Comparison of ENCODE assay signal across 21 cellular contexts in genomic region chr19:45172611-45173208, GRCh38. TPM values are rescaled to one million over a fixed set of nuclear protein-coding genes. Genes with fewer than 3 reads are reported as not detected.
A peak's percentile ranks its signal among the peaks of the same experiment; 100 is the strongest.
DNase-seq lines count a peak whose midpoint lies in the region; ATAC-seq and TF ChIP-seq lines count a peak whose summit lies in the region.
"Had no signal": no experiment of that assay in that cellular context is flagged by ENCODE, and none has a peak within 500 bp of the region (broad histone marks: within the 10 kb centered on the region; RNA-seq: fewer than 3 reads in every experiment).

No MANE protein-coding gene starts in this region.

- H3K4me1 ChIP-seq in heart right ventricle (peaks cover 0 to 49% (median 15%) of the 10 kb centered on the region in 9 donors), thymus (ENCODE audit: control insufficient read depth, insufficient read depth, low read length) (peaks cover 22% of the 10 kb centered on the region)

- TF ChIP-seq CTCF in heart right ventricle (IDR thresholded peaks at IDR 0.05), result no peak
- no peak for TF ChIP-seq CTCF in fibroblast of villous mesenchyme (IDR thresholded peaks at IDR 0.05; ENCODE audit: insufficient read depth, low read depth, low read length)

- peak overlapping the region; percentile 96 for H3K27ac Mint-ChIP-seq in activated CD4-positive, alpha-beta memory T cell treated with anti-CD3 and anti-CD28 coated beads for 36 hours

- DNase-seq in heart right ventricle (no peak), cardiac septum (ENCODE audit: low spot score) (no peak), fibroblast of villous mesenchyme (ENCODE audit: low read depth) (peak; percentile 56), ecto neural progenitor cell (ENCODE audit: low spot score) (no peak), RKO (ENCODE audit: low spot score) (no peak)
- DNase-seq in activated CD4-positive, alpha-beta memory T cell treated with anti-CD3 and anti-CD28 coated beads for 36 hours, result no peak
- DNase-seq: activated CD8-positive, alpha-beta memory T cell treated with anti-CD3 and anti-CD28 coated beads, Interleukin-2, amount 50 U/mL, for 48 hours; anterior cingulate cortex; MM.1S; NCI-H1930; NCI-H526; nucleus accumbens; stomach; SW 1271 had no signal

- H3K36me3 Mint-ChIP-seq in activated CD4-positive, alpha-beta memory T cell treated with anti-CD3 and anti-CD28 coated beads for 36 hours, result no peaks in the 10 kb centered on the region

- no peak overlapping the region for H3K4me3 Mint-ChIP-seq in activated CD4-positive, alpha-beta memory T cell treated with anti-CD3 and anti-CD28 coated beads for 36 hours

- no peaks in the 10 kb centered on the region for H3K27me3 Mint-ChIP-seq in activated CD4-positive, alpha-beta memory T cell treated with anti-CD3 and anti-CD28 coated beads for 36 hours

- 83 to 85% methylated on average over 17 of the region's 18 CpGs for WGBS in heart right ventricle, 2 donors
- WGBS in thymus, result 96% methylated on average over 17 of the region's 18 CpGs

- intact Hi-C loops in heart right ventricle (cut with DNase I), result loop anchor here in 1 of 10 donors (10.0 kb wide), 1 partner anchor 278 kb away; the partner anchor contains the start of gene TOMM40
- intact Hi-C loops in cardiac septum (cut with DNase I), result no loop called here
- intact Hi-C loops in activated CD4-positive, alpha-beta memory T cell treated with anti-CD3 and anti-CD28 coated beads for 36 hours (cut with micrococcal nuclease), result loop anchor here (10.0 kb wide), 1 partner anchor 322 kb away; the partner anchor contains the start of genes PPM1N and RTN2

- H3K36me3 ChIP-seq in heart right ventricle (no peaks in the 10 kb centered on the region), thymus (ENCODE audit: control insufficient read depth, insufficient read depth) (no peaks in the 10 kb centered on the region)

- no peaks in the 10 kb centered on the region for H3K27me3 ChIP-seq in heart right ventricle
- no peaks in the 10 kb centered on the region for H3K27me3 ChIP-seq in thymus (ENCODE audit: control insufficient read depth, insufficient read depth)
- H3K27me3 ChIP-seq: stomach had no signal

- CTCF ChIA-PET in activated CD4-positive, alpha-beta memory T cell treated with anti-CD3 and anti-CD28 coated beads for 36 hours (lab: Charles Lee), result interaction anchor here (1.3 kb wide), 2 partner anchors 80 to 306 kb away, joined by 3 to 4 read pairs; partner anchors contain the start of gene PPP1R37

- H3K27ac ChIP-seq in heart right ventricle (peak overlapping the region; percentile 10 to 78 (median 48)), thymus (ENCODE audit: low read depth) (peak overlapping the region; percentile 53)
- H3K27ac ChIP-seq: stomach, VCaP had no signal

- H3K9me3 ChIP-seq in heart right ventricle (no peaks in the 10 kb centered on the region), thymus (ENCODE audit: control insufficient read depth) (no peaks in the 10 kb centered on the region)
- H3K9me3 ChIP-seq: stomach had no signal

- ATAC-seq in heart right ventricle (no peak), HG03565 (IDR thresholded peaks at IDR 0.05; ENCODE audit: unreplicated experiment) (no peak)
- ATAC-seq: Panc1 had no signal

- H3K4me3 ChIP-seq in heart right ventricle, result no peak overlapping the region
- H3K4me3 ChIP-seq in fibroblast of villous mesenchyme (ENCODE audit: low read depth, low read length), result no peak overlapping the region
- H3K4me3 ChIP-seq in thymus (ENCODE audit: low read length), result no peak overlapping the region
- H3K4me3 ChIP-seq: stomach had no signal

- H3K4me1 Mint-ChIP-seq in activated CD4-positive, alpha-beta memory T cell treated with anti-CD3 and anti-CD28 coated beads for 36 hours (ENCODE audit: low read depth), result peaks cover 53% of the 10 kb centered on the region

- POLR2A ChIA-PET in activated CD4-positive, alpha-beta memory T cell treated with anti-CD3 and anti-CD28 coated beads for 36 hours (lab: Charles Lee), result interaction anchor here (1.0 kb wide), 1 partner anchor 8 kb away, joined by 5 read pairs; no protein-coding TSS in a partner anchor

- no peaks in the 10 kb centered on the region for H3K9me3 Mint-ChIP-seq in activated CD4-positive, alpha-beta memory T cell treated with anti-CD3 and anti-CD28 coated beads for 36 hours

RNA-seq across cellular contexts. Expression of gene TRAPPC6A, which starts 5.3 kb away (rescaled TPM):
- total RNA-seq in heart right ventricle, result 10 to 100 TPM; 14.3 to 24.9 (median 16.8) TPM
- 10 to 100 TPM; 15.9 to 18.9 TPM for polyA plus RNA-seq in heart right ventricle
- 19.9 TPM for total RNA-seq in cardiac septum
- total RNA-seq in activated CD4-positive, alpha-beta memory T cell treated with anti-CD3 and anti-CD28 coated beads for 36 hours, result 10 to 100 TPM; 35.1 to 39.9 TPM
- total RNA-seq in fibroblast of villous mesenchyme, result 3.9 and 7.7 TPM in 2 replicates
- 61.4 TPM for polyA plus RNA-seq in thymus

RNA-seq across cellular contexts. Expression of gene BLOC1S3, which starts 5.9 kb away (rescaled TPM):
- total RNA-seq in heart right ventricle (1 to 10 TPM; 2.8 to 8.6 (median 4.8) TPM), cardiac septum (5.0 TPM), fibroblast of villous mesenchyme (4.3 and 5.8 TPM in 2 replicates)
- polyA plus RNA-seq in heart right ventricle (1 to 10 TPM; 2.2 to 6.1 TPM), thymus (6.3 TPM)
- total RNA-seq in activated CD4-positive, alpha-beta memory T cell treated with anti-CD3 and anti-CD28 coated beads for 36 hours, result 10 to 100 TPM; 10.4 to 11.8 TPM

RNA-seq across cellular contexts. Expression of gene NKPD1, which starts 11.9 kb away (rescaled TPM):
- total RNA-seq in heart right ventricle (under 1 TPM in 3 of 10 donors, not detected in 7; 0.06 to 0.09 (median 0.07) TPM), cardiac septum (not detected), fibroblast of villous mesenchyme (under 0.01 TPM in 2 replicates)
- polyA plus RNA-seq in heart right ventricle (under 1 TPM; 0.06 to 0.07 TPM), thymus (0.59 TPM)
- under 1 TPM; 0.10 to 0.22 TPM for total RNA-seq in activated CD4-positive, alpha-beta memory T cell treated with anti-CD3 and anti-CD28 coated beads for 36 hours
- total RNA-seq: epithelial cell of proximal tubule, mesenteric fat pad, skeletal muscle tissue, stomach had no signal
